ENCODE assay signal across 24 cellular contexts in genomic region chr20:6663751-6664388, GRCh38.
DNase-seq lines count a peak whose midpoint lies in the region; ATAC-seq and TF ChIP-seq lines count a peak whose summit lies in the region.
"Had no signal": no experiment of that assay in that cellular context is flagged by ENCODE, and none has a peak within 500 bp of the region (broad histone marks: within the 10 kb centered on the region; RNA-seq: fewer than 3 reads in every experiment).

No MANE protein-coding gene starts in this region.

- in situ Hi-C loops in GM13977 (cut with MboI; ENCODE audit: low pct_unique_long_range_greater_than_20kb, low sequenced_read_pairs, unreplicated experiment): no loop called here

- DNase-seq in A172 (ENCODE audit: low spot score) (peak; percentile 18), NCI-H226 (peak; percentile 86), epithelial cell of esophagus (ENCODE audit: low read depth) (peak; percentile 77), left colon (peak; percentile 68 to 78), GM13977 (ENCODE audit: low spot score) (no peak), OCI-M2 (lab: John Stamatoyannopoulos, UW; ENCODE audit: unreplicated experiment) (no peak), left lobe of liver (ENCODE audit: low spot score) (no peak)
- DNase-seq: activated CD4-positive, alpha-beta T cell treated with anti-CD3 and anti-CD28 coated beads for 4 hours; activated effector memory CD4-positive, alpha-beta T cell treated with Interleukin-2 at 50 U/mL for 16 hours; activated naive CD8-positive, alpha-beta T cell treated with anti-CD3 and anti-CD28 coated beads, Interleukin-2, amount 50 U/mL, for 24 hours; DMS 273 treated with DMSO at 0.1 percent for 48 hours; hypothalamus; IMR-90; left cardiac atrium; midbrain; NCI-H187; NCI-H446 had no signal

- intact Hi-C loops in left colon (cut with DNase I, micrococcal nuclease): no loop called here

- TF ChIP-seq CTCF in epithelial cell of esophagus (IDR thresholded peaks at IDR 0.05; ENCODE audit: insufficient read depth, low read depth, low read length, missing control alignments) (no peak), GM13977 (IDR thresholded peaks at IDR 0.05; ENCODE audit: extremely low read depth, insufficient read depth, missing control alignments) (no peak)

- ATAC-seq in left colon: peak; percentile 69
- ATAC-seq in left lobe of liver: no peak
- ATAC-seq in GM19023 (IDR thresholded peaks at IDR 0.05; ENCODE audit: unreplicated experiment): no peak
- ATAC-seq: A549; activated naive CD8-positive, alpha-beta T cell treated with anti-CD3 and anti-CD28 coated beads, Interleukin-2, amount 50 U/mL, for 24 hours; left cardiac atrium; Right ventricle myocardium inferior had no signal

- H3K4me3 ChIP-seq in epithelial cell of esophagus (ENCODE audit: low read length): no peak overlapping the region
- H3K4me3 ChIP-seq: A549; BLaER1 treated with 17β-estradiol and CSF1 and Interleukin-3, amounts not matched to agents 10 nM and 100 nM; neural progenitor cell; prostate gland; suprapubic skin had no signal

Comparison
In these comparisons a context has a peak if more than half of its experiments do, and no peak if none do; other contexts are left out.
1. DNase-seq: peak in A172 (single experiment), NCI-H226 (single experiment), epithelial cell of esophagus (single experiment) and left colon (2 of 2); none in GM13977 (single experiment), OCI-M2 (single experiment) and left lobe of liver (single experiment).